Comparison of ENCODE assay signal across 10 cellular contexts in genomic region chr14:81256289-81256960, GRCh38. TPM values are rescaled to one million over a fixed set of nuclear protein-coding genes. Genes with fewer than 3 reads are reported as not detected.
DNase-seq lines count a peak whose midpoint lies in the region; ATAC-seq and TF ChIP-seq lines count a peak whose summit lies in the region.
"Had no signal": no experiment of that assay in that cellular context is flagged by ENCODE, and none has a peak within 500 bp of the region (broad histone marks: within the 10 kb centered on the region; RNA-seq: fewer than 3 reads in every experiment).

No MANE protein-coding gene starts in this region.

- H3K4me1 ChIP-seq in left lung, result no peaks in the 10 kb centered on the region
- H3K4me1 ChIP-seq in CD8-positive, alpha-beta T cell (ENCODE audit: insufficient read depth, low read length), result no peaks in the 10 kb centered on the region

- POLR2A ChIA-PET in CD8-positive, alpha-beta T cell (lab: Charles Lee), result no interaction called here

- ATAC-seq in GM18868 (IDR thresholded peaks at IDR 0.05; ENCODE audit: unreplicated experiment) (peak; percentile 82), HG02623 (IDR thresholded peaks at IDR 0.05; ENCODE audit: unreplicated experiment) (peak; percentile 69), HG02840 (IDR thresholded peaks at IDR 0.05; ENCODE audit: low FRiP score, unreplicated experiment) (no peak), left lung (no peak)
- no peak for ATAC-seq in CD8-positive, alpha-beta T cell

- H3K4me3 ChIP-seq in left lung, result no peak overlapping the region
- H3K4me3 ChIP-seq in CD8-positive, alpha-beta T cell (ENCODE audit: low read depth, low read length), result no peak overlapping the region

- intact Hi-C loops in left lung (cut with DNase I), result no loop called here
- intact Hi-C loops in CD8-positive, alpha-beta T cell (cut with DNase I, micrococcal nuclease), result no loop called here

- no peaks in the 10 kb centered on the region for H3K9me3 Mint-ChIP-seq in neural crest cell
- H3K9me3 Mint-ChIP-seq in CD8-positive, alpha-beta T cell, result no peaks in the 10 kb centered on the region

- no peaks in the 10 kb centered on the region for H3K36me3 ChIP-seq in left lung
- no peaks in the 10 kb centered on the region for H3K36me3 ChIP-seq in CD8-positive, alpha-beta T cell (ENCODE audit: insufficient read depth, low read length)

- H3K27ac Mint-ChIP-seq in neural crest cell (ENCODE audit: unreplicated experiment), result peak overlapping the region; percentile 16
- no peak overlapping the region for H3K27ac Mint-ChIP-seq in CD8-positive, alpha-beta T cell

- H3K9me3 ChIP-seq in left lung, result no peaks in the 10 kb centered on the region
- no peaks in the 10 kb centered on the region for H3K9me3 ChIP-seq in CD8-positive, alpha-beta T cell (ENCODE audit: low read length)

- no peak overlapping the region for H3K27ac ChIP-seq in left lung
- no peak overlapping the region for H3K27ac ChIP-seq in CD8-positive, alpha-beta T cell (ENCODE audit: low read depth, low read length)

- TF ChIP-seq CTCF in neural crest cell (conservative IDR thresholded peaks at IDR 0.05), result no peak
- no peak for TF ChIP-seq CTCF in left lung (IDR thresholded peaks at IDR 0.05)
- TF ChIP-seq CTCF in CD8-positive, alpha-beta T cell (IDR thresholded peaks at IDR 0.05), result no peak

- H3K4me3 Mint-ChIP-seq in neural crest cell, result no peak overlapping the region
- no peak overlapping the region for H3K4me3 Mint-ChIP-seq in CD8-positive, alpha-beta T cell

- H3K27me3 ChIP-seq in left lung, result no peaks in the 10 kb centered on the region
- H3K27me3 ChIP-seq in CD8-positive, alpha-beta T cell (ENCODE audit: insufficient read depth, low read length), result no peaks in the 10 kb centered on the region

- DNase-seq in NOMO-1 (lab: John Stamatoyannopoulos, UW; ENCODE audit: unreplicated experiment in 2 of 2) (peak; percentile 14 to 57), neural crest cell (ENCODE audit: low read depth, low spot score) (no peak), middle frontal gyrus (ENCODE audit: extremely low spot score, low spot score) (no peak), left lung (no peak)
- DNase-seq in CD8-positive, alpha-beta T cell, result no peak
- DNase-seq: activated naive CD4-positive, alpha-beta T cell treated with Interleukin-2 at 50 U/mL for 16 hours; NCI-H187 had no signal

- no peaks in the 10 kb centered on the region for H3K27me3 Mint-ChIP-seq in neural crest cell (ENCODE audit: low read depth)
- peaks cover 11% of the 10 kb centered on the region for H3K27me3 Mint-ChIP-seq in CD8-positive, alpha-beta T cell (ENCODE audit: low read depth)

- peaks cover 10% of the 10 kb centered on the region for H3K4me1 Mint-ChIP-seq in neural crest cell
- H3K4me1 Mint-ChIP-seq in CD8-positive, alpha-beta T cell (ENCODE audit: low read depth), result no peaks in the 10 kb centered on the region

- peaks cover 4% of the 10 kb centered on the region for H3K36me3 Mint-ChIP-seq in neural crest cell (ENCODE audit: low read depth)
- no peaks in the 10 kb centered on the region for H3K36me3 Mint-ChIP-seq in CD8-positive, alpha-beta T cell

- CTCF ChIA-PET in CD8-positive, alpha-beta T cell (lab: Charles Lee), result no interaction called here

RNA-seq across cellular contexts. Expression of gene GTF2A1, which starts 35.7 kb away (rescaled TPM):
- total RNA-seq in neural crest cell (42.0 and 42.7 TPM in 2 replicates), left lung (10 to 100 TPM; 26.0 to 28.8 TPM)
- total RNA-seq in CD8-positive, alpha-beta T cell, result 10 to 100 TPM; 12.6 to 14.6 TPM

Comparison
In these comparisons a context has a peak if more than half of its experiments do, and no peak if none do; other contexts are left out.
1. ATAC-seq: peak in GM18868 (single experiment) and HG02623 (single experiment); none in HG02840 (single experiment), left lung (single experiment) and CD8-positive, alpha-beta T cell (single experiment).
2. DNase-seq: peak in NOMO-1 (2 of 2); none in neural crest cell (single experiment), middle frontal gyrus (single experiment), left lung (0 of 2) and CD8-positive, alpha-beta T cell (0 of 7).